12 cellular contexts compared by ENCODE assay signal in genomic region chr17:68229619-68230018, GRCh38.
"Had no signal": no experiment of that assay in that cellular context is flagged by ENCODE, and none has a peak within 500 bp of the region (broad histone marks: within the 10 kb centered on the region; RNA-seq: fewer than 3 reads in every experiment).

No MANE protein-coding gene starts in this region.

- H3K4me1 Mint-ChIP-seq: neural crest cell had no signal

- H3K4me1 ChIP-seq: colonic mucosa, psoas muscle, tibial nerve had no signal

- H3K27ac ChIP-seq: colonic mucosa, psoas muscle, tibial nerve had no signal

- H3K36me3 ChIP-seq: colonic mucosa had no signal

- H3K4me3 Mint-ChIP-seq: activated naive CD4-positive, alpha-beta T cell treated with anti-CD3 and anti-CD28 coated beads, Interleukin-2, amount 10 ng/mL, durations not matched to agents 7 days and 5 days; neural crest cell had no signal

- ATAC-seq: psoas muscle, sciatic nerve had no signal

- H3K9me3 Mint-ChIP-seq: activated naive CD4-positive, alpha-beta T cell treated with anti-CD3 and anti-CD28 coated beads, Interleukin-2, amount 10 ng/mL, durations not matched to agents 7 days and 5 days; activated T-helper 2 cell treated with anti-CD3 and anti-CD28 coated beads, Interferon-gamma antibody, Interleukin-2, Interleukin-4, amounts not matched to agents 10 μg/mL and 5 μg/mL and 100 μg/mL, durations not matched to agents 14 hours and 24 hours and 36 hours; neural crest cell had no signal

- H3K9me3 ChIP-seq: colonic mucosa, psoas muscle, spleen, tibial nerve had no signal

- H3K27ac Mint-ChIP-seq: activated naive CD4-positive, alpha-beta T cell treated with anti-CD3 and anti-CD28 coated beads, Interleukin-2, amount 10 ng/mL, durations not matched to agents 7 days and 5 days; activated T-helper 2 cell treated with anti-CD3 and anti-CD28 coated beads, Interferon-gamma antibody, Interleukin-2, Interleukin-4, amounts not matched to agents 10 μg/mL and 5 μg/mL and 100 μg/mL, durations not matched to agents 14 hours and 24 hours and 36 hours had no signal

- H3K27me3 Mint-ChIP-seq: activated naive CD4-positive, alpha-beta T cell treated with anti-CD3 and anti-CD28 coated beads, Interleukin-2, amount 10 ng/mL, durations not matched to agents 7 days and 5 days had no signal

- H3K4me3 ChIP-seq: colonic mucosa, psoas muscle, spleen, tibial nerve had no signal

- DNase-seq: activated CD4-positive, alpha-beta T cell treated with anti-CD3 and anti-CD28 coated beads, Interleukin-2, amount 50 U/mL, for 48 hours; activated CD4-positive, CD25-positive, alpha-beta regulatory T cell treated with anti-CD3 and anti-CD28 coated beads, Interleukin-2, amount 50 U/mL, for 72 hours; activated naive CD4-positive, alpha-beta T cell treated with anti-CD3 and anti-CD28 coated beads, Interleukin-2, amount 10 ng/mL, durations not matched to agents 7 days and 5 days; colonic mucosa; hippocampal formation; kidney; psoas muscle; spleen had no signal

- H3K27me3 ChIP-seq: colonic mucosa, spleen, tibial nerve had no signal
